8 cellular contexts compared by ENCODE assay signal in genomic region chr5:174910245-174910737, GRCh38.
DNase-seq lines count a peak whose midpoint lies in the region; ATAC-seq, FAIRE-seq and TF ChIP-seq lines count a peak whose summit lies in the region.

No MANE protein-coding gene starts in this region.

- ATAC-seq in GM21723 (IDR thresholded peaks at IDR 0.05; ENCODE audit: unreplicated experiment): peak; percentile 86

- WGBS in small intestine, 3 donors: 4% methylated on average over 17 of the region's 17 CpGs

- no peaks in the 10 kb centered on the region for H3K36me3 ChIP-seq in SU-DHL-6 (ENCODE audit: low read length)
- no peaks in the 10 kb centered on the region for H3K36me3 ChIP-seq in small intestine (ENCODE audit: control insufficient read depth in 2 of 2, insufficient read depth in 2 of 2, low read length in 2 of 2)

- H3K4me1 ChIP-seq in small intestine (ENCODE audit: control insufficient read depth in 2 of 2, insufficient read depth in 1 of 2, low read depth in 1 of 2, low read length in 1 of 2): no peaks in the 10 kb centered on the region

- no peak overlapping the region for H3K9ac ChIP-seq in SU-DHL-6 (ENCODE audit: low read length)

- H3K27me3 ChIP-seq in SU-DHL-6 (ENCODE audit: low read length) (no peaks in the 10 kb centered on the region), small intestine (ENCODE audit: control insufficient read depth in 2 of 2, insufficient read depth in 2 of 2, low read length in 2 of 2) (no peaks in the 10 kb centered on the region)

- DNase-seq in EH (ENCODE audit: low read depth) (peak; percentile 67), LoVo (ENCODE audit: low spot score) (peak; percentile 69), anterior cingulate cortex (lab: John Stamatoyannopoulos, UW) (peak in 54 of 58 donors; percentile 6 to 78 (median 52)), hepatic stellate cell (ENCODE audit: low spot score) (peak; percentile 51), small intestine (peak; percentile 55), HCEC 1CT (no peak)

- no peaks in the 10 kb centered on the region for H3K9me3 ChIP-seq in SU-DHL-6 (ENCODE audit: insufficient read depth, low read length)
- no peaks in the 10 kb centered on the region for H3K9me3 ChIP-seq in small intestine (ENCODE audit: control insufficient read depth, low read depth)

- FAIRE-seq in small intestine (lab: Jason Lieb, UNC): no peak

- no peak overlapping the region for H3K4me3 ChIP-seq in SU-DHL-6 (ENCODE audit: insufficient read depth, low read length, poor library complexity, severe bottlenecking)
- no peak overlapping the region for H3K4me3 ChIP-seq in small intestine (ENCODE audit: low read depth in 1 of 2, low read length in 2 of 2)

- H4K20me1 ChIP-seq in SU-DHL-6 (ENCODE audit: low read depth, low read length): no peaks in the 10 kb centered on the region

- no peak overlapping the region for H3K4me2 ChIP-seq in SU-DHL-6 (ENCODE audit: low read depth, low read length, poor library complexity, severe bottlenecking)

- no peaks in the 10 kb centered on the region for H3K79me2 ChIP-seq in SU-DHL-6 (ENCODE audit: insufficient read depth, low read length)

- H3K27ac ChIP-seq in SU-DHL-6 (ENCODE audit: low read depth, low read length) (no peak overlapping the region), small intestine (ENCODE audit: low read depth in 1 of 2, low read length in 1 of 2) (no peak overlapping the region)

- H2AFZ ChIP-seq in SU-DHL-6 (ENCODE audit: low read depth, low read length, severe bottlenecking): no peak overlapping the region

- no peaks in the 10 kb centered on the region for H3K9me2 ChIP-seq in SU-DHL-6 (replicated peaks; ENCODE audit: insufficient read depth, low read length)

- peak; percentile 70 for TF ChIP-seq CTCF in SU-DHL-6 (IDR thresholded peaks at IDR 0.05; ENCODE audit: insufficient read depth, low read length, poor library complexity, severe bottlenecking)

- H3F3A ChIP-seq in SU-DHL-6 (ENCODE audit: insufficient read depth): no peaks in the 10 kb centered on the region
